Comparison of ENCODE assay signal across 8 cellular contexts in genomic region chr19:19032420-19033175, GRCh38. TPM values are rescaled to one million over a fixed set of nuclear protein-coding genes. Genes with fewer than 3 reads are reported as not detected.
DNase-seq lines count a peak whose midpoint lies in the region; ATAC-seq, FAIRE-seq and TF ChIP-seq lines count a peak whose summit lies in the region.

No MANE protein-coding gene starts in this region.

- DNase-seq in EH (ENCODE audit: low read depth) (peak; percentile 97), HCT116 (ENCODE audit: low read depth, low spot score) (peak; percentile 84), NCI-H1092 (lab: John Stamatoyannopoulos, UW) (peak; percentile 65), astrocyte (ENCODE audit: low read depth) (peak; percentile 94), hepatic stellate cell (ENCODE audit: low spot score) (peak; percentile 98), putamen (ENCODE audit: low spot score) (peak; percentile 86), uterus (peak; percentile 65 to 78)

- TF ChIP-seq RAD21 in HCT116 (IDR thresholded peaks at IDR 0.05; ENCODE audit: low read depth): no peak

- peak overlapping the region; percentile 98 for H3K27ac Mint-ChIP-seq in T-helper 1 cell treated with Interleukin-12 subunit alpha and Interleukin-12 subunit beta and Interleukin-4 antibody, amounts not matched to agents 30 μg/mL and 1 μg/mL, for 36 hours
- H3K27ac Mint-ChIP-seq in astrocyte (ENCODE audit: unreplicated experiment): peak overlapping the region; percentile 82

- peak; percentile 34 for TF ChIP-seq POLR2A in HCT116 (IDR thresholded peaks at IDR 0.05; ENCODE audit: borderline replicate concordance, extremely low read depth, insufficient read depth, insufficient read length)
- TF ChIP-seq POLR2A in uterus (IDR thresholded peaks at IDR 0.05): no peak

- peaks cover 0 to 5% of the 10 kb centered on the region in 2 experiments; a peak in 1 of 4 replicates for H3K9me3 ChIP-seq in HCT116 (ENCODE audit: control insufficient read depth in 1 of 2, insufficient read depth in 1 of 2, low read depth in 1 of 2, low read length in 2 of 2)
- no peaks in the 10 kb centered on the region for H3K9me3 ChIP-seq in astrocyte (ENCODE audit: insufficient read depth, low read depth, low read length)
- H3K9me3 ChIP-seq in uterus: no peaks in the 10 kb centered on the region

- peak overlapping the region; percentile 93 for H3K4me2 ChIP-seq in HCT116 (ENCODE audit: low read length)
- H3K4me2 ChIP-seq in astrocyte (ENCODE audit: low read length): peak overlapping the region; percentile 86

- H3K36me3 ChIP-seq in HCT116 (ENCODE audit: control insufficient read depth in 1 of 2, insufficient read depth in 2 of 2, low read length in 2 of 2) (peaks cover 19 to 43% of the 10 kb centered on the region in 2 experiments), astrocyte (ENCODE audit: insufficient read depth, low read length) (peaks cover 20% of the 10 kb centered on the region), uterus (no peaks in the 10 kb centered on the region)

- H3K79me2 ChIP-seq in HCT116 (ENCODE audit: insufficient read depth, low read length) (peaks cover 86% of the 10 kb centered on the region), astrocyte (ENCODE audit: insufficient read depth, low read length) (peaks cover 84% of the 10 kb centered on the region)

- intact Hi-C loops in HCT116 (cut with micrococcal nuclease) (no loop called here), uterus (cut with DNase I; ENCODE audit: low total_unique reads) (no loop called here)

- ATAC-seq in HCT116: peak; percentile 71

- H3K4me3 ChIP-seq in HCT116 (replicated peaks in 1 of 2; ENCODE audit: low read depth in 1 of 2, low read length in 2 of 2) (peak overlapping the region; percentile 96 to 97), astrocyte (ENCODE audit: insufficient read depth, low read depth, low read length) (peak overlapping the region; percentile 75), uterus (peak overlapping the region; percentile 64 to 82)

- H3K36me3 Mint-ChIP-seq in T-helper 1 cell treated with Interleukin-12 subunit alpha and Interleukin-12 subunit beta and Interleukin-4 antibody, amounts not matched to agents 30 μg/mL and 1 μg/mL, for 36 hours (ENCODE audit: low read depth): peaks cover 20% of the 10 kb centered on the region
- H3K36me3 Mint-ChIP-seq in astrocyte (ENCODE audit: low read depth, unreplicated experiment): peaks cover 19% of the 10 kb centered on the region

- RAD21 ChIA-PET in HCT116 (lab: Charles Lee; ENCODE audit: low non-redundant PET in 1 of 2, low total read pairs in 2 of 2, uncharacterized antibody in 2 of 2, unreplicated experiment in 2 of 2): no interaction called here

- no peaks in the 10 kb centered on the region for H3K27me3 ChIP-seq in HCT116 (ENCODE audit: insufficient read depth, low read length)
- no peaks in the 10 kb centered on the region for H3K27me3 ChIP-seq in astrocyte (ENCODE audit: insufficient read depth, low read length)
- H3K27me3 ChIP-seq in uterus: no peaks in the 10 kb centered on the region

- no peaks in the 10 kb centered on the region for H3K27me3 Mint-ChIP-seq in T-helper 1 cell treated with Interleukin-12 subunit alpha and Interleukin-12 subunit beta and Interleukin-4 antibody, amounts not matched to agents 30 μg/mL and 1 μg/mL, for 36 hours (ENCODE audit: low read depth)
- H3K27me3 Mint-ChIP-seq in astrocyte (ENCODE audit: low read depth, unreplicated experiment): no peaks in the 10 kb centered on the region

- no peaks in the 10 kb centered on the region for H3K9me3 Mint-ChIP-seq in T-helper 1 cell treated with Interleukin-12 subunit alpha and Interleukin-12 subunit beta and Interleukin-4 antibody, amounts not matched to agents 30 μg/mL and 1 μg/mL, for 36 hours
- peaks cover 2% of the 10 kb centered on the region for H3K9me3 Mint-ChIP-seq in astrocyte (ENCODE audit: unreplicated experiment)

- CTCF ChIA-PET in HCT116 (lab: Charles Lee): no interaction called here

- no peak overlapping the region for H2AFZ ChIP-seq in HCT116 (ENCODE audit: low read depth, low read length, poor library complexity, severe bottlenecking)
- H2AFZ ChIP-seq in astrocyte (ENCODE audit: low read depth, low read length): peak overlapping the region; percentile 100

- peaks cover 28% of the 10 kb centered on the region for H3K4me1 Mint-ChIP-seq in T-helper 1 cell treated with Interleukin-12 subunit alpha and Interleukin-12 subunit beta and Interleukin-4 antibody, amounts not matched to agents 30 μg/mL and 1 μg/mL, for 36 hours (ENCODE audit: low read depth)
- H3K4me1 Mint-ChIP-seq in astrocyte (ENCODE audit: low read depth, unreplicated experiment): peaks cover 17% of the 10 kb centered on the region

- POLR2A ChIA-PET in HCT116 (lab: Charles Lee): no interaction called here

- H3K27ac ChIP-seq in HCT116 (ENCODE audit: low read depth, low read length) (peak overlapping the region; percentile 90), astrocyte (ENCODE audit: low read depth, low read length) (peak overlapping the region; percentile 98), uterus (peak overlapping the region; percentile 89 to 99)

- TSS peak; percentile 83 for BruUV-seq in HCT116 (replicated peaks; lab: Mats Ljungman, UMichigan)

- H4K20me1 ChIP-seq in HCT116 (ENCODE audit: insufficient read depth) (no peaks in the 10 kb centered on the region), astrocyte (ENCODE audit: insufficient read depth, low read length) (peaks cover 60% of the 10 kb centered on the region)

- H3K9me2 ChIP-seq in HCT116 (ENCODE audit: insufficient read depth): no peaks in the 10 kb centered on the region

- H3K4me3 Mint-ChIP-seq in T-helper 1 cell treated with Interleukin-12 subunit alpha and Interleukin-12 subunit beta and Interleukin-4 antibody, amounts not matched to agents 30 μg/mL and 1 μg/mL, for 36 hours: peak overlapping the region; percentile 97
- H3K4me3 Mint-ChIP-seq in astrocyte (ENCODE audit: unreplicated experiment): peak overlapping the region; percentile 93

- peak overlapping the region; percentile 96 for H3K9ac ChIP-seq in HCT116 (ENCODE audit: low read length)
- H3K9ac ChIP-seq in astrocyte (ENCODE audit: low read length): peak overlapping the region; percentile 97

- TF ChIP-seq CTCF in HCT116 (IDR thresholded peaks at IDR 0.05 in 2 of 3, conservative IDR thresholded peaks at IDR 0.05 in 1 of 3; ENCODE audit: borderline replicate concordance in 1 of 3, insufficient read depth in 1 of 3, low read depth in 2 of 3, low read length in 2 of 3): 0 out of 6 replicates have a peak, but pooled peaks of 1 of the 3 experiments have one; percentile 7
- no peak for TF ChIP-seq CTCF in astrocyte (IDR thresholded peaks at IDR 0.05; ENCODE audit: insufficient read depth, low read depth, low read length)
- no peak for TF ChIP-seq CTCF in uterus (IDR thresholded peaks at IDR 0.05)

- FAIRE-seq in astrocyte (lab: Jason Lieb, UNC): no peak

- H3K4me1 ChIP-seq in HCT116 (ENCODE audit: control insufficient read depth in 1 of 2, insufficient read depth in 2 of 2, low read length in 2 of 2): peaks cover 9 to 18% of the 10 kb centered on the region in 2 experiments
- peaks cover 4% of the 10 kb centered on the region for H3K4me1 ChIP-seq in astrocyte (ENCODE audit: insufficient read depth, low read length)
- H3K4me1 ChIP-seq in uterus: peaks cover 0 to 7% of the 10 kb centered on the region in 2 donors

TF ChIP-seq in HCT116, 20 proteins besides CTCF, POLR2A, EP300 and RAD21:
- TF ChIP-seq POLR2AphosphoS5 (IDR thresholded peaks at IDR 0.05; ENCODE audit: low read depth, low read length): no peak
- no peak for TF ChIP-seq ELF1 (IDR thresholded peaks at IDR 0.05; ENCODE audit: borderline replicate concordance, low read depth)
- TF ChIP-seq YY1 (IDR thresholded peaks at IDR 0.05; ENCODE audit: extremely low read depth, insufficient replicate concordance, low read depth, low read length): no peak
- TF ChIP-seq SIN3A (IDR thresholded peaks at IDR 0.05; ENCODE audit: low read depth): 0 out of 2 replicates have a peak, but pooled peaks have one; percentile 34
- peak; percentile 85 for TF ChIP-seq SP1 (IDR thresholded peaks at IDR 0.05; ENCODE audit: low read depth)

RNA-seq across cellular contexts. Expression of gene SUGP2, which starts 0.7 kb away (rescaled TPM):
- total RNA-seq in HCT116 (2021; ENCODE audit: unreplicated experiment): 82.4 TPM
- 36.5 and 40.8 TPM in 2 replicates for polyA plus RNA-seq in HCT116 (2012)
- 73.8 and 77.6 TPM in 2 replicates for total RNA-seq in astrocyte
- 10 to 100 TPM; 22.5 to 95.8 (median 53.7) TPM for total RNA-seq in uterus

RNA-seq across cellular contexts. Expression of gene ARMC6, which starts 0.8 kb away (rescaled TPM):
- 34.7 TPM for total RNA-seq in HCT116 (2021; ENCODE audit: unreplicated experiment)
- 27.0 and 27.2 TPM in 2 replicates for polyA plus RNA-seq in HCT116 (2012)
- total RNA-seq in astrocyte: 31.9 and 36.0 TPM in 2 replicates
- total RNA-seq in uterus: 10 to 100 TPM; 12.0 to 32.3 (median 15.6) TPM

RNA-seq across cellular contexts. Expression of gene SLC25A42, which starts 31.2 kb away (rescaled TPM):
- total RNA-seq in HCT116 (2021; ENCODE audit: unreplicated experiment) (10.2 TPM), astrocyte (7.6 and 7.9 TPM in 2 replicates), uterus (10 to 100 TPM in 1 of 4 donors, 1 to 10 TPM in 3; 2.9 to 25.7 (median 5.9) TPM)
- 8.2 and 8.6 TPM in 2 replicates for polyA plus RNA-seq in HCT116 (2012)

Comparison
In these comparisons a context has a peak if more than half of its experiments do, and no peak if none do; other contexts are left out.
1. Peak in every context shown above with its lines: DNase-seq, ATAC-seq, H3K4me3 ChIP-seq and H3K27ac ChIP-seq.